14 cellular contexts compared by ENCODE assay signal in genomic region chr2:26763019-26763418, GRCh38. TPM values are rescaled to one million over a fixed set of nuclear protein-coding genes. Genes with fewer than 3 reads are reported as not detected.
DNase-seq lines count a peak whose midpoint lies in the region; ATAC-seq and TF ChIP-seq lines count a peak whose summit lies in the region.
"Had no signal": no experiment of that assay in that cellular context is flagged by ENCODE, and none has a peak within 500 bp of the region (broad histone marks: within the 10 kb centered on the region; RNA-seq: fewer than 3 reads in every experiment).

No MANE protein-coding gene starts in this region.

- H3K27ac ChIP-seq in thyroid gland: peak overlapping the region; percentile 94 to 97 (median 95)

- peak; percentile 21 for DNase-seq in Right ventricle myocardium superior
- no peak for DNase-seq in cardiac septum (ENCODE audit: low spot score)
- no peak for DNase-seq in T-helper 17 cell
- DNase-seq in endothelial cell (ENCODE audit: low spot score): no peak
- peak; percentile 89 to 91 for DNase-seq in thyroid gland
- DNase-seq in CD14-positive monocyte (ENCODE audit: low spot score): no peak
- no peak for DNase-seq in NCI-H187 treated with DMSO at 0.1 percent for 48 hours (lab: John Stamatoyannopoulos, UW)
- DNase-seq: activated CD4-positive, alpha-beta T cell treated with anti-CD3 and anti-CD28 coated beads for 1 hour; activated naive CD4-positive, alpha-beta T cell treated with Interleukin-2 at 50 U/mL for 16 hours; cerebellar nuclear complex; islet precursor cell; NCI-H1092 treated with DMSO at 0.1 percent for 48 hours; stimulated activated CD4-positive, alpha-beta T cell treated with anti-CD3 and anti-CD28 coated beads, Interleukin-2, amount 100 ng/mL, for 24 hours had no signal

- no peaks in the 10 kb centered on the region for H3K9me3 Mint-ChIP-seq in endothelial cell (ENCODE audit: unreplicated experiment)
- H3K9me3 Mint-ChIP-seq in CD14-positive monocyte: peaks cover 0 to 1% (median 0%) of the 10 kb centered on the region in 7 donors

- no peaks in the 10 kb centered on the region for H3K36me3 Mint-ChIP-seq in T-helper 17 cell (ENCODE audit: low read depth)
- H3K36me3 Mint-ChIP-seq in endothelial cell (ENCODE audit: low read depth, unreplicated experiment): no peaks in the 10 kb centered on the region
- H3K36me3 Mint-ChIP-seq in CD14-positive monocyte: peaks cover 10 to 12% of the 10 kb centered on the region in 2 donors

- H3K4me3 Mint-ChIP-seq in T-helper 17 cell: peak overlapping the region; percentile 94
- H3K4me3 Mint-ChIP-seq in endothelial cell (ENCODE audit: unreplicated experiment): peak overlapping the region; percentile 93
- H3K4me3 Mint-ChIP-seq in CD14-positive monocyte: peak overlapping the region in 1 of 2 donors; percentile 99

- H3K4me1 Mint-ChIP-seq in T-helper 17 cell (peaks cover 22% of the 10 kb centered on the region), endothelial cell (ENCODE audit: unreplicated experiment) (peaks cover 11% of the 10 kb centered on the region), CD14-positive monocyte (peaks cover 40% of the 10 kb centered on the region)

- H3K27ac Mint-ChIP-seq in T-helper 17 cell (no peak overlapping the region), endothelial cell (ENCODE audit: unreplicated experiment) (no peak overlapping the region), CD14-positive monocyte (no peak overlapping the region)

- TF ChIP-seq CTCF in endothelial cell (IDR thresholded peaks at IDR 0.05; ENCODE audit: unreplicated experiment) (no peak), thyroid gland (IDR thresholded peaks at IDR 0.05) (peak in 1 of 6 experiments; percentile 29), CD14-positive monocyte (IDR thresholded peaks at IDR 0.05) (no peak)

- intact Hi-C loops in Right ventricle myocardium superior (cut with DNase I): no loop called here
- intact Hi-C loops in cardiac septum (cut with DNase I): no loop called here
- intact Hi-C loops in thyroid gland (cut with DNase I): no loop called here
- intact Hi-C loops in CD14-positive monocyte (cut with micrococcal nuclease): loop anchor here in 1 of 2 donors (10.0 kb wide), 2 partner anchors 418 to 1968 kb away; partner anchors contain the start of genes ADGRF3, CENPO, PTRHD1 and SELENOI

- WGBS in thyroid gland, 2 donors: 27 to 48% methylated on average over 10 of the region's 10 CpGs

- H3K27me3 Mint-ChIP-seq in T-helper 17 cell: no peaks in the 10 kb centered on the region
- no peaks in the 10 kb centered on the region for H3K27me3 Mint-ChIP-seq in endothelial cell (ENCODE audit: unreplicated experiment)
- H3K27me3 Mint-ChIP-seq in CD14-positive monocyte (ENCODE audit: low read depth in 3 of 3): peaks cover 1 to 16% (median 8%) of the 10 kb centered on the region in 3 donors

- H3K4me1 ChIP-seq in thyroid gland: peaks cover 47 to 60% of the 10 kb centered on the region in 2 donors

- TF ChIP-seq POLR2A in thyroid gland (IDR thresholded peaks at IDR 0.05): peak in 1 of 2 donors; percentile 61

- no peaks in the 10 kb centered on the region for H3K36me3 ChIP-seq in thyroid gland

- H3K27me3 ChIP-seq in thyroid gland: no peaks in the 10 kb centered on the region

- no peak for ATAC-seq in Right ventricle myocardium superior (ENCODE audit: poor library complexity)
- ATAC-seq in T-helper 17 cell: no peak
- ATAC-seq in GM18909 (IDR thresholded peaks at IDR 0.05; ENCODE audit: poor library complexity, unreplicated experiment): no peak

- no peak overlapping the region for H3K4me3 ChIP-seq in thyroid gland (replicated peaks in 1 of 3)

- H3K9me3 ChIP-seq in T-helper 17 cell (ENCODE audit: control insufficient read depth, low read length, poor library complexity, severe bottlenecking): no peaks in the 10 kb centered on the region
- H3K9me3 ChIP-seq in thyroid gland: no peaks in the 10 kb centered on the region

RNA-seq across cellular contexts. Expression of gene SLC35F6, which starts 1.1 kb away (rescaled TPM):
- total RNA-seq in Right ventricle myocardium superior (18.3 TPM), cardiac septum (18.6 TPM), T-helper 17 cell (10 to 100 TPM; 14.9 to 16.0 TPM), endothelial cell (ENCODE audit: unreplicated experiment) (23.8 TPM), thyroid gland (10 to 100 TPM; 73.1 to 91.2 (median 80.7) TPM)
- 10 to 100 TPM; 11.3 to 15.1 TPM for polyA plus RNA-seq in CD14-positive monocyte

RNA-seq across cellular contexts. Expression of gene CENPA, which starts 22.8 kb away (rescaled TPM):
- total RNA-seq in Right ventricle myocardium superior (0.51 TPM), cardiac septum (not detected), T-helper 17 cell (under 1 TPM; 0.50 to 0.52 TPM), endothelial cell (ENCODE audit: unreplicated experiment) (3.9 TPM), thyroid gland (under 1 TPM in 1 of 4 donors, not detected in 3; 0.67 TPM)
- polyA plus RNA-seq in CD14-positive monocyte: not detected

Comparison
In these comparisons a context has a peak if more than half of its experiments do, and no peak if none do; other contexts are left out.
1. DNase-seq: peak in Right ventricle myocardium superior (single experiment) and thyroid gland (2 of 2); none in cardiac septum (single experiment), T-helper 17 cell (0 of 3), endothelial cell (single experiment), CD14-positive monocyte (single experiment) and NCI-H187 treated with DMSO at 0.1 percent for 48 hours (single experiment).